Comparison of ENCODE assay signal across 17 cellular contexts in genomic region chr2:50133766-50134165, GRCh38.
DNase-seq lines count a peak whose midpoint lies in the region; ATAC-seq and TF ChIP-seq lines count a peak whose summit lies in the region.
"Had no signal": no experiment of that assay in that cellular context is flagged by ENCODE, and none has a peak within 500 bp of the region (broad histone marks: within the 10 kb centered on the region; RNA-seq: fewer than 3 reads in every experiment).

No MANE protein-coding gene starts in this region.

- CTCF ChIA-PET in mammary epithelial cell (lab: Charles Lee; ENCODE audit: low non-redundant PET): no interaction called here
- CTCF ChIA-PET in HEK293T (lab: Yijun Ruan, JAX): no interaction called here

- dilution Hi-C loops in mammary epithelial cell (cut with HindIII; ENCODE audit: low sequenced_read_pairs): no loop called here

- in situ Hi-C loops in mammary epithelial cell (cut with MboI; ENCODE audit: low sequenced_read_pairs in 2 of 2): no loop called here

- no peaks in the 10 kb centered on the region for H3K9me3 ChIP-seq in breast epithelium
- no peaks in the 10 kb centered on the region for H3K9me3 ChIP-seq in mammary epithelial cell (replicated peaks; ENCODE audit: insufficient read depth, low read length)
- H3K9me3 ChIP-seq: Caco-2, Peyer's patch had no signal

- H3K27ac ChIP-seq in breast epithelium (peak overlapping the region; percentile 34 to 63), mammary epithelial cell (ENCODE audit: insufficient read depth, low read depth, low read length) (no peak overlapping the region)
- H3K27ac ChIP-seq: Peyer's patch had no signal

- POLR2A ChIA-PET in HEK293T (lab: Yijun Ruan, JAX): interaction anchor here (0.6 kb wide), 1 partner anchor 12 kb away, joined by 3 read pairs; no protein-coding TSS in a partner anchor

- BruUV-seq in mammary epithelial cell (replicated peaks; lab: Mats Ljungman, UMichigan): no TSS peak

- DNase-seq in breast epithelium (ENCODE audit: low spot score in 2 of 2) (no peak), mammary epithelial cell (no peak), LNCaP clone FGC (ENCODE audit: low read depth) (peak; percentile 14), NCI-H748 (lab: John Stamatoyannopoulos, UW; ENCODE audit: unreplicated experiment) (peak; percentile 49), HEK293T (ENCODE audit: extremely low spot score) (no peak), posterior cingulate gyrus (no peak)
- DNase-seq: Caco-2; CD4-positive, CD25-positive, alpha-beta regulatory T cell; DMS 273 treated with DMSO at 0.1 percent for 48 hours; GF-D8; KBM-7; NCI-H1092 treated with DMSO at 0.1 percent for 48 hours; NCI-H187 treated with DMSO at 0.1 percent for 48 hours; NCI-H526 treated with DMSO at 0.1 percent for 48 hours; Peyer's patch had no signal

- H3K27me3 ChIP-seq in breast epithelium (no peaks in the 10 kb centered on the region), mammary epithelial cell (ENCODE audit: insufficient read depth, low read length) (no peaks in the 10 kb centered on the region)
- H3K27me3 ChIP-seq: Peyer's patch had no signal

- no peak for ATAC-seq in HG02588 (IDR thresholded peaks at IDR 0.05; ENCODE audit: unreplicated experiment)
- ATAC-seq: SK-N-SH treated with all-trans-retinoic acid at 6 μM for 48 hours had no signal

- H3K4me1 ChIP-seq in breast epithelium (no peaks in the 10 kb centered on the region), mammary epithelial cell (ENCODE audit: insufficient read depth, low read length) (no peaks in the 10 kb centered on the region)
- H3K4me1 ChIP-seq: Caco-2, Peyer's patch had no signal

- H3K4me3 ChIP-seq in breast epithelium (no peak overlapping the region), mammary epithelial cell (replicated peaks in 1 of 3; ENCODE audit: insufficient read depth in 1 of 3, low read depth in 2 of 3, low read length in 3 of 3) (no peak overlapping the region), LNCaP clone FGC (ENCODE audit: low read depth, low read length) (no peak overlapping the region)
- H3K4me3 ChIP-seq: Peyer's patch had no signal

- H3K36me3 ChIP-seq in breast epithelium (no peaks in the 10 kb centered on the region), mammary epithelial cell (ENCODE audit: insufficient read depth, low read length) (no peaks in the 10 kb centered on the region)
- H3K36me3 ChIP-seq: Peyer's patch had no signal

- no peaks in the 10 kb centered on the region for H4K20me1 ChIP-seq in mammary epithelial cell (ENCODE audit: insufficient read depth, low read length)

- H3K9ac ChIP-seq in mammary epithelial cell (ENCODE audit: insufficient read depth, low read length): no peak overlapping the region

- H3K79me2 ChIP-seq in mammary epithelial cell (ENCODE audit: insufficient read depth, low read length): no peaks in the 10 kb centered on the region

- intact Hi-C loops in breast epithelium (cut with DNase I; ENCODE audit: low total_unique reads): no loop called here
- intact Hi-C loops in mammary epithelial cell (cut with micrococcal nuclease): no loop called here
- intact Hi-C loops in posterior cingulate gyrus (cut with DNase I): no loop called here

- H3K4me2 ChIP-seq in mammary epithelial cell (ENCODE audit: insufficient read depth, low read depth, low read length): no peak overlapping the region

- TF ChIP-seq CTCF in breast epithelium (IDR thresholded peaks at IDR 0.05): no peak
- TF ChIP-seq CTCF in mammary epithelial cell (conservative IDR thresholded peaks at IDR 0.05 in 1 of 2, IDR thresholded peaks at IDR 0.05 in 1 of 2; ENCODE audit: extremely low read depth in 1 of 2, insufficient read depth in 1 of 2, low read depth in 1 of 2, low read length in 2 of 2): no peak
- no peak for TF ChIP-seq CTCF in LNCaP clone FGC (IDR thresholded peaks at IDR 0.05; ENCODE audit: control insufficient read depth, extremely low read depth, insufficient read depth)

- no peak overlapping the region for H2AFZ ChIP-seq in mammary epithelial cell (ENCODE audit: low read depth, low read length)

- 0% methylated on average over 1 of the region's 1 CpG for WGBS in mammary epithelial cell (ENCODE audit: low coverage, missing lambda C conversion rate)

- TF ChIP-seq POLR2A in breast epithelium (IDR thresholded peaks at IDR 0.05): no peak

TF ChIP-seq in HEK293T, 16 proteins besides CTCF, POLR2A, EP300 and RAD21:
- TF ChIP-seq SP1 (IDR thresholded peaks at IDR 0.05) (no peak), TARDBP (IDR thresholded peaks at IDR 0.05) (no peak), SUZ12 (IDR thresholded peaks at IDR 0.05) (no peak), CTBP1 (IDR thresholded peaks at IDR 0.05; ENCODE audit: borderline replicate concordance) (no peak), ZNF384 (IDR thresholded peaks at IDR 0.05) (no peak), NFRKB (IDR thresholded peaks at IDR 0.05) (no peak), BHLHE40 (IDR thresholded peaks at IDR 0.05; ENCODE audit: borderline replicate concordance) (no peak), FOXK2 (IDR thresholded peaks at IDR 0.05) (no peak), FOXM1 (IDR thresholded peaks at IDR 0.05; ENCODE audit: borderline replicate concordance) (no peak), ARNT (IDR thresholded peaks at IDR 0.05) (no peak), PKNOX1 (IDR thresholded peaks at IDR 0.05) (no peak), ELF4 (IDR thresholded peaks at IDR 0.05) (no peak), FOXA1 (IDR thresholded peaks at IDR 0.05) (no peak), HDGF (IDR thresholded peaks at IDR 0.05; ENCODE audit: borderline replicate concordance) (no peak)

Comparison
In these comparisons a context has a peak if more than half of its experiments do, and no peak if none do; other contexts are left out.
1. DNase-seq: peak in LNCaP clone FGC (single experiment) and NCI-H748 (single experiment); none in breast epithelium (0 of 2), mammary epithelial cell (single experiment), HEK293T (single experiment) and posterior cingulate gyrus (0 of 10).